Comparison of ENCODE assay signal across 8 cellular contexts in genomic region chr3:193593666-193594025, GRCh38. TPM values are rescaled to one million over a fixed set of nuclear protein-coding genes. Genes with fewer than 3 reads are reported as not detected.
DNase-seq lines count a peak whose midpoint lies in the region; ATAC-seq and TF ChIP-seq lines count a peak whose summit lies in the region.

No MANE protein-coding gene starts in this region.

- peaks cover 12% of the 10 kb centered on the region for H3K36me3 ChIP-seq in endodermal cell (ENCODE audit: control insufficient read depth, insufficient read depth, low read length)
- peaks cover 0 to 7% (median 0%) of the 10 kb centered on the region in 4 donors for H3K36me3 ChIP-seq in transverse colon

- peaks cover 20% of the 10 kb centered on the region for H3K36me3 Mint-ChIP-seq in endodermal cell (ENCODE audit: low read depth)

- DNase-seq in COLO668 (lab: John Stamatoyannopoulos, UW; ENCODE audit: unreplicated experiment) (peak; percentile 14), NCI-H1105 (lab: John Stamatoyannopoulos, UW) (peak; percentile 21), endodermal cell (no peak), myocyte (ENCODE audit: low read depth) (peak; percentile 30), transverse colon (no peak), HuH-7.5 (ENCODE audit: low spot score) (no peak)
- DNase-seq in activated CD4-positive, alpha-beta T cell treated with anti-CD3 and anti-CD28 coated beads, Interleukin-2, amount 50 U/mL, for 4 hours: peak; percentile 11 to 22

- H3K27ac Mint-ChIP-seq in endodermal cell: peak overlapping the region; percentile 92

- H3K4me3 Mint-ChIP-seq in endodermal cell: peak overlapping the region; percentile 85

- WGBS in endodermal cell (ENCODE audit: insufficient coverage in 1 of 2, insufficient read length in 1 of 2), 2 experiments: 0 to 1% methylated on average over 8 to 11 of the region's 11 CpGs
- WGBS in transverse colon (ENCODE audit: low coverage in 1 of 2), 2 donors: 0% methylated on average over 10 to 11 of the region's 11 CpGs

- in situ Hi-C loops in transverse colon (cut with MboI; ENCODE audit: low pct_ligation_motif_present in 1 of 4, low pct_unique_long_range_greater_than_20kb in 1 of 4, low sequenced_read_pairs in 3 of 4): no loop called here

- H3K4me1 ChIP-seq in endodermal cell (ENCODE audit: control insufficient read depth, insufficient read depth, low read length) (no peaks in the 10 kb centered on the region), transverse colon (peaks cover 9 to 30% (median 20%) of the 10 kb centered on the region in 4 donors)

- TF ChIP-seq CTCF in endodermal cell (conservative IDR thresholded peaks at IDR 0.05) (no peak), transverse colon (IDR thresholded peaks at IDR 0.05) (no peak)

- peak overlapping the region; percentile 99 for H3K4me3 ChIP-seq in endodermal cell (ENCODE audit: low read length)
- H3K4me3 ChIP-seq in transverse colon: peak overlapping the region; percentile 73 to 96 (median 89)

- H3K27me3 ChIP-seq in endodermal cell (ENCODE audit: control insufficient read depth, insufficient read depth, low read length, poor library complexity, severe bottlenecking) (no peaks in the 10 kb centered on the region), transverse colon (no peaks in the 10 kb centered on the region)

- H3K9me3 Mint-ChIP-seq in endodermal cell: no peaks in the 10 kb centered on the region

- H3K9me3 ChIP-seq in endodermal cell (ENCODE audit: control insufficient read depth, low read length): no peaks in the 10 kb centered on the region
- H3K9me3 ChIP-seq in transverse colon: no peaks in the 10 kb centered on the region

- TF ChIP-seq EP300 in transverse colon (IDR thresholded peaks at IDR 0.05; ENCODE audit: low read depth): no peak

- intact Hi-C loops in transverse colon (cut with DNase I; ENCODE audit: low total_unique reads): no loop called here

- peaks cover 18% of the 10 kb centered on the region for H3K4me1 Mint-ChIP-seq in endodermal cell

- H3K9ac ChIP-seq in endodermal cell (ENCODE audit: extremely low read depth, low read length, poor library complexity, severe bottlenecking): peak overlapping the region; percentile 74

- H3K27ac ChIP-seq in endodermal cell (ENCODE audit: low read depth, low read length): peak overlapping the region; percentile 58
- H3K27ac ChIP-seq in transverse colon: peak overlapping the region; percentile 82 to 93 (median 90)

- H3K27me3 Mint-ChIP-seq in endodermal cell (ENCODE audit: insufficient read depth): peaks cover 7% of the 10 kb centered on the region

- TF ChIP-seq POLR2A in transverse colon (IDR thresholded peaks at IDR 0.05): no peak

- peak; percentile 30 for ATAC-seq in GM21717 (IDR thresholded peaks at IDR 0.05; ENCODE audit: unreplicated experiment)

RNA-seq across cellular contexts. Expression of gene OPA1, which starts 0.6 kb away (rescaled TPM):
- total RNA-seq in endodermal cell (10 to 100 TPM; 61.5 to 69.4 TPM), myocyte (65.7 and 76.0 TPM in 2 replicates), transverse colon (10 to 100 TPM; 56.9 to 92.4 (median 69.8) TPM)
- 56.7 TPM for polyA plus RNA-seq in endodermal cell (2013, experiment 1 of 2)
- 58.6 TPM for polyA plus RNA-seq in endodermal cell (2013, experiment 2 of 2)
- 19.0 TPM for polyA plus RNA-seq in myocyte (2012)

RNA-seq across cellular contexts. Expression of gene ATP13A4, which starts 39.0 kb away (rescaled TPM):
- total RNA-seq in endodermal cell (1 to 10 TPM in 1 of 2 donors, under 1 TPM in 1; 0.57 to 1.3 TPM), myocyte (0.16 and 0.19 TPM in 2 replicates), transverse colon (10 to 100 TPM in 1 of 4 donors, 1 to 10 TPM in 3; 5.6 to 13.4 (median 6.9) TPM)
- polyA plus RNA-seq in endodermal cell (2013, experiment 1 of 2): 0.61 TPM
- 2.1 TPM for polyA plus RNA-seq in endodermal cell (2013, experiment 2 of 2)
- 0.25 TPM for polyA plus RNA-seq in myocyte (2012)

Comparison
In these comparisons a context has a peak if more than half of its experiments do, and no peak if none do; other contexts are left out.
1. DNase-seq: peak in COLO668 (single experiment), NCI-H1105 (single experiment), activated CD4-positive, alpha-beta T cell treated with anti-CD3 and anti-CD28 coated beads, Interleukin-2, amount 50 U/mL, for 4 hours (2 of 2) and myocyte (single experiment); none in endodermal cell (single experiment), transverse colon (single experiment) and HuH-7.5 (single experiment).